ENCODE assay signal across 36 cellular contexts in the genomic region with DNA sequence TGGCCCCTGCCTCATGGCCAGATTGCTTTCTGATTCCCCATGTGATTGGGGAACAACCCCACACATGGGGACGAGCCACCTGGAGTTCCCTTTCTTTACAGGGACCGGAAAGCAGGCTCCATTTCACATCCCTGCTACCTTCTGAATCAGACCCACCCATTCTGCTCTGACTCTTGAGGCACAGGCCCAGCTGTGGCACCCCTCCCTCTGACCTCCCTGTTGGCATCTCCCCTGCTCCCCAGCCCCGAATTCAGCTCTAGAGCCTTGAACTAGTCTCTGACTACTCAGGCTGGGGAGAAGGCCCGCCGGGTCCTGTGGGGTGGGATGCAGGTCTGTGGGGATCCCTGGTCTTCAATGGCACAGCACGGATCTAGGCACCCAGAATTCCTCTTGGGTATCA. TPM values are rescaled to one million over a fixed set of nuclear protein-coding genes. Genes with fewer than 3 reads are reported as not detected.
"Had no signal": no experiment of that assay in that cellular context is flagged by ENCODE, and none has a peak within 500 bp of the region (broad histone marks: within the 10 kb centered on the region; RNA-seq: fewer than 3 reads in every experiment).

No MANE protein-coding gene starts in this region.

- H3K4me1 Mint-ChIP-seq: activated B cell treated with CpG ODN at 0.5 μM for 24 hours; activated CD4-positive, alpha-beta T cell treated with anti-CD3 and anti-CD28 coated beads, Interleukin-2, amount 10 ng/mL, durations not matched to agents 24 days and 14 days; activated naive CD8-positive, alpha-beta T cell treated with anti-CD3 and anti-CD28 coated beads for 36 hours; activated T-helper 17 cell treated with anti-CD3 and anti-CD28 coated beads, Interleukin-2, amount 50 U/mL, for 72 hours had no signal

- H3K36me3 Mint-ChIP-seq: activated CD4-positive, alpha-beta memory T cell treated with anti-CD3 and anti-CD28 coated beads for 36 hours; activated naive CD4-positive, alpha-beta T cell treated with anti-CD3 and anti-CD28 coated beads, Interleukin-2, amount 50 U/mL, for 72 hours; activated naive CD8-positive, alpha-beta T cell treated with anti-CD3 and anti-CD28 coated beads for 36 hours had no signal

- H3K9me3 ChIP-seq: adrenal gland, body of pancreas had no signal

- ATAC-seq: activated CD8-positive, alpha-beta T cell treated with anti-CD3 and anti-CD28 coated beads for 36 hours; activated naive CD4-positive, alpha-beta T cell treated with anti-CD3 and anti-CD28 coated beads, Interleukin-2, amount 50 U/mL, for 72 hours; activated T-cell treated with anti-CD3 and anti-CD28 coated beads, Interleukin-2, amount 50 U/mL, for 4 hours; activated T-cell treated with anti-CD3 and anti-CD28 coated beads, Interleukin-2, amount 50 U/mL, for 72 hours; activated T-helper 17 cell treated with anti-CD3 and anti-CD28 coated beads, Interleukin-2, amount 50 U/mL, for 72 hours; body of pancreas had no signal

- H3K27ac Mint-ChIP-seq: activated B cell treated with CpG ODN at 0.5 μM for 24 hours; activated CD4-positive, alpha-beta memory T cell treated with anti-CD3 and anti-CD28 coated beads for 36 hours; activated CD4-positive, alpha-beta T cell treated with anti-CD3 and anti-CD28 coated beads, Interleukin-2, amount 10 ng/mL, durations not matched to agents 24 days and 14 days; activated CD8-positive, alpha-beta T cell treated with anti-CD3 and anti-CD28 coated beads for 36 hours; activated naive CD4-positive, alpha-beta T cell treated with anti-CD3 and anti-CD28 coated beads for 36 hours; activated naive CD4-positive, alpha-beta T cell treated with anti-CD3 and anti-CD28 coated beads, Interleukin-2, amount 50 U/mL, for 72 hours; activated naive CD8-positive, alpha-beta T cell treated with anti-CD3 and anti-CD28 coated beads for 36 hours; activated T-cell treated with anti-CD3 and anti-CD28 coated beads, Interleukin-2, amount 50 U/mL, for 72 hours; activated T-helper 1 cell treated with anti-CD3 and anti-CD28 coated beads, Interleukin-12 subunit alpha, Interleukin-12 subunit beta, Interleukin-2, Interleukin-4 antibody, amounts not matched to agents 30 ng/mL and 10 ng/mL and 1 ng/mL, durations not matched to agents 14 hours and 24 hours and 36 hours; activated T-helper 17 cell treated with anti-CD3 and anti-CD28 coated beads, Interleukin-2, amount 50 U/mL, for 72 hours; T-helper 1 cell treated with Interleukin-12 subunit alpha and Interleukin-12 subunit beta and Interleukin-4 antibody, amounts not matched to agents 30 μg/mL and 1 μg/mL, for 36 hours; T-helper 2 cell treated with Interferon-gamma antibody and Interleukin-4, amounts not matched to agents 5 μg/mL and 100 μg/mL, for 36 hours had no signal

- H3K27me3 Mint-ChIP-seq: activated CD4-positive, alpha-beta T cell treated with anti-CD3 and anti-CD28 coated beads, Interleukin-2, amount 10 ng/mL, durations not matched to agents 24 days and 14 days had no signal

- DNase-seq: activated B cell treated with CpG ODN at 0.5 μM for 24 hours; activated CD4-positive, alpha-beta memory T cell treated with anti-CD3 and anti-CD28 coated beads for 36 hours; activated CD4-positive, alpha-beta T cell treated with anti-CD3 and anti-CD28 coated beads for 4 hours; activated CD4-positive, alpha-beta T cell treated with anti-CD3 and anti-CD28 coated beads, Interleukin-2, amount 10 ng/mL, durations not matched to agents 24 days and 14 days; activated CD4-positive, alpha-beta T cell treated with anti-CD3 and anti-CD28 coated beads, Interleukin-2, amount 50 U/mL, for 1 hour; activated CD4-positive, alpha-beta T cell treated with anti-CD3 and anti-CD28 coated beads, Interleukin-2, amount 50 U/mL, for 4 hours; activated CD4-positive, CD25-positive, alpha-beta regulatory T cell treated with anti-CD3 and anti-CD28 coated beads, Interleukin-2, amount 50 U/mL, for 72 hours; activated CD8-positive, alpha-beta memory T cell treated with anti-CD3 and anti-CD28 coated beads, Interleukin-2, amount 50 U/mL, for 4 hours; activated CD8-positive, alpha-beta T cell treated with anti-CD3 and anti-CD28 coated beads for 36 hours; activated effector memory CD4-positive, alpha-beta T cell treated with anti-CD3 and anti-CD28 coated beads, Interleukin-2, amount 50 U/mL, for 16 hours; activated gamma-delta T cell treated with Interleukin-2 at 50 U/mL for 16 hours; activated naive CD4-positive, alpha-beta T cell; activated naive CD4-positive, alpha-beta T cell treated with anti-CD3 and anti-CD28 coated beads for 36 hours; activated naive CD4-positive, alpha-beta T cell treated with anti-CD3 and anti-CD28 coated beads, Interleukin-2, amount 50 U/mL, for 16 hours; activated naive CD8-positive, alpha-beta T cell treated with anti-CD3 and anti-CD28 coated beads for 36 hours; activated T-cell treated with anti-CD3 and anti-CD28 coated beads, Interleukin-2, amount 50 U/mL, for 4 hours; activated T-cell treated with anti-CD3 and anti-CD28 coated beads, Interleukin-2, amount 50 U/mL, for 72 hours; adrenal gland; amniotic stem cell; aorta; body of pancreas; brain microvascular endothelial cell; central memory CD4-positive, alpha-beta T cell; SW 1271; T-helper 1 cell; T-helper 2 cell; T-helper 9 cell had no signal

- H3K4me1 ChIP-seq: adrenal gland had no signal

- H3K9me3 Mint-ChIP-seq: activated B cell treated with CpG ODN at 0.5 μM for 24 hours; activated CD4-positive, alpha-beta memory T cell treated with anti-CD3 and anti-CD28 coated beads for 36 hours; activated CD8-positive, alpha-beta T cell treated with anti-CD3 and anti-CD28 coated beads for 36 hours; activated naive CD4-positive, alpha-beta T cell treated with anti-CD3 and anti-CD28 coated beads for 36 hours; activated naive CD8-positive, alpha-beta T cell treated with anti-CD3 and anti-CD28 coated beads for 36 hours; activated T-cell treated with anti-CD3 and anti-CD28 coated beads, Interleukin-2, amount 50 U/mL, for 4 hours; activated T-helper 17 cell treated with anti-CD3 and anti-CD28 coated beads, Interleukin-2, amount 50 U/mL, for 72 hours; T-helper 1 cell treated with Interleukin-12 subunit alpha and Interleukin-12 subunit beta and Interleukin-4 antibody, amounts not matched to agents 30 μg/mL and 1 μg/mL, for 36 hours; T-helper 2 cell treated with Interferon-gamma antibody and Interleukin-4, amounts not matched to agents 5 μg/mL and 100 μg/mL, for 36 hours had no signal

- H3K4me3 Mint-ChIP-seq: activated B cell treated with CpG ODN at 0.5 μM for 24 hours; activated CD4-positive, alpha-beta memory T cell treated with anti-CD3 and anti-CD28 coated beads for 36 hours; activated CD4-positive, alpha-beta T cell treated with anti-CD3 and anti-CD28 coated beads, Interleukin-2, amount 10 ng/mL, durations not matched to agents 24 days and 14 days; activated CD8-positive, alpha-beta T cell treated with anti-CD3 and anti-CD28 coated beads for 36 hours; activated naive CD4-positive, alpha-beta T cell treated with anti-CD3 and anti-CD28 coated beads for 36 hours; activated naive CD8-positive, alpha-beta T cell treated with anti-CD3 and anti-CD28 coated beads for 36 hours; activated T-cell treated with anti-CD3 and anti-CD28 coated beads, Interleukin-2, amount 50 U/mL, for 4 hours; activated T-cell treated with anti-CD3 and anti-CD28 coated beads, Interleukin-2, amount 50 U/mL, for 72 hours; activated T-helper 1 cell treated with anti-CD3 and anti-CD28 coated beads, Interleukin-12 subunit alpha, Interleukin-12 subunit beta, Interleukin-2, Interleukin-4 antibody, amounts not matched to agents 30 ng/mL and 10 ng/mL and 1 ng/mL, durations not matched to agents 14 hours and 24 hours and 36 hours; activated T-helper 17 cell treated with anti-CD3 and anti-CD28 coated beads, Interleukin-2, amount 50 U/mL, for 72 hours; T-helper 1 cell treated with Interleukin-12 subunit alpha and Interleukin-12 subunit beta and Interleukin-4 antibody, amounts not matched to agents 30 μg/mL and 1 μg/mL, for 36 hours; T-helper 2 cell treated with Interferon-gamma antibody and Interleukin-4, amounts not matched to agents 5 μg/mL and 100 μg/mL, for 36 hours had no signal

- H3K27me3 ChIP-seq: adrenal gland, body of pancreas, brain microvascular endothelial cell had no signal

- H3K27ac ChIP-seq: adrenal gland, body of pancreas, brain microvascular endothelial cell, cardiac muscle cell, VCaP had no signal

- H3K36me3 ChIP-seq: adrenal gland, brain microvascular endothelial cell, cardiac muscle cell had no signal

- H3K4me3 ChIP-seq: adrenal gland, body of pancreas, cardiac muscle cell had no signal

RNA-seq across cellular contexts. Expression of a gene that starts 12.1 kb away (rescaled TPM):
- total RNA-seq: activated B cell treated with CpG ODN at 0.5 μM for 24 hours; activated CD4-positive, alpha-beta memory T cell treated with anti-CD3 and anti-CD28 coated beads for 36 hours; activated CD4-positive, alpha-beta T cell treated with anti-CD3 and anti-CD28 coated beads, Interleukin-2, amount 10 ng/mL, durations not matched to agents 24 days and 14 days; activated CD8-positive, alpha-beta memory T cell treated with anti-CD3 and anti-CD28 coated beads for 36 hours; activated CD8-positive, alpha-beta T cell treated with anti-CD3 and anti-CD28 coated beads for 36 hours; activated naive CD4-positive, alpha-beta T cell treated with anti-CD3 and anti-CD28 coated beads for 36 hours; activated naive CD4-positive, alpha-beta T cell treated with anti-CD3 and anti-CD28 coated beads, Interleukin-2, amount 50 U/mL, for 72 hours; activated naive CD8-positive, alpha-beta T cell treated with anti-CD3 and anti-CD28 coated beads for 36 hours; activated T-cell treated with anti-CD3 and anti-CD28 coated beads, Interleukin-2, amount 50 U/mL, for 4 hours; activated T-cell treated with anti-CD3 and anti-CD28 coated beads, Interleukin-2, amount 50 U/mL, for 72 hours; activated T-helper 1 cell treated with anti-CD3 and anti-CD28 coated beads, Interleukin-12 subunit alpha, Interleukin-12 subunit beta, Interleukin-2, Interleukin-4 antibody, amounts not matched to agents 30 ng/mL and 10 ng/mL and 1 ng/mL, durations not matched to agents 14 hours and 24 hours and 36 hours; activated T-helper 17 cell treated with anti-CD3 and anti-CD28 coated beads, Interleukin-2, amount 50 U/mL, for 72 hours; aorta; astrocyte had no signal
- polyA plus RNA-seq: cardiac muscle cell had no signal
